ENCODE assay signal across 10 cellular contexts in genomic region chr15:67592245-67592644, GRCh38.
"Had no signal": no experiment of that assay in that cellular context is flagged by ENCODE, and none has a peak within 500 bp of the region (broad histone marks: within the 10 kb centered on the region; RNA-seq: fewer than 3 reads in every experiment).

No MANE protein-coding gene starts in this region.

- FAIRE-seq: H1, H54, HTR-8/SVneo had no signal

- H3K27ac Mint-ChIP-seq: GM23338, H9 had no signal

- DNase-seq: H9, HCEC 1CT, IMR-90, Karpas-422, KBM-7 had no signal

- H3K27ac ChIP-seq: KMS-11 had no signal

- H3K9me3 Mint-ChIP-seq: GM23338, H9 had no signal

- H3K4me2 ChIP-seq: GM23338, KMS-11 had no signal

- H3K4me3 ChIP-seq: GM23338 had no signal

- H3K9ac ChIP-seq: KMS-11 had no signal

- ATAC-seq: GM23338 had no signal

- H2AFZ ChIP-seq: GM23338 had no signal

- H3K4me3 Mint-ChIP-seq: GM23338, H9 had no signal

- H3K4me1 Mint-ChIP-seq: GM23338, H9 had no signal
